In genomic region chr3:186826316-186826977, GRCh38 we compare ENCODE assay signal across 8 cellular contexts. TPM values are rescaled to one million over a fixed set of nuclear protein-coding genes. Genes with fewer than 3 reads are reported as not detected.
DNase-seq lines count a peak whose midpoint lies in the region; ATAC-seq, FAIRE-seq and TF ChIP-seq lines count a peak whose summit lies in the region.

No MANE protein-coding gene starts in this region.

- TF ChIP-seq RAD21 in Ishikawa (IDR thresholded peaks at IDR 0.05; ENCODE audit: low read depth) (no peak), HepG2 (CRISPR knock-in tag; IDR thresholded peaks at IDR 0.05) (no peak)

- no peak for TF ChIP-seq EP300 in Ishikawa (IDR thresholded peaks at IDR 0.05; ENCODE audit: borderline replicate concordance)
- no peak for TF ChIP-seq EP300 in HepG2 (IDR thresholded peaks at IDR 0.05; ENCODE audit: low read depth in 2 of 2, low read length in 2 of 2)
- no peak for TF ChIP-seq EP300 in HepG2 (CRISPR knock-in tag; IDR thresholded peaks at IDR 0.05; ENCODE audit: borderline replicate concordance)

- peak overlapping the region; percentile 51 for H3K4me3 ChIP-seq in AG09309 (ENCODE audit: control insufficient read depth, low read depth, low read length)
- H3K4me3 ChIP-seq in astrocyte of the spinal cord (ENCODE audit: low read depth, low read length): peak overlapping the region; percentile 48
- peak overlapping the region in 2 of 3 experiments; percentile 10 to 70; a peak in 1 of 6 replicates for H3K4me3 ChIP-seq in HepG2 (replicated peaks in 1 of 3; ENCODE audit: insufficient read depth in 1 of 3, low read depth in 2 of 3, low read length in 3 of 3)
- H3K4me3 ChIP-seq in uterus: peak overlapping the region; percentile 22 to 48

- no peak for TF ChIP-seq CTCF in AG09309 (IDR thresholded peaks at IDR 0.05; ENCODE audit: control insufficient read depth, insufficient read depth, low read depth, low read length, missing control alignments)
- no peak for TF ChIP-seq CTCF in astrocyte of the spinal cord (IDR thresholded peaks at IDR 0.05; ENCODE audit: low read depth, low read length)
- TF ChIP-seq CTCF in HepG2 (CRISPR knock-in tag; IDR thresholded peaks at IDR 0.05): no peak
- TF ChIP-seq CTCF in uterus (IDR thresholded peaks at IDR 0.05): no peak

- H3K4me2 ChIP-seq in HepG2 (ENCODE audit: low read depth, low read length): peak overlapping the region; percentile 75

- no peaks in the 10 kb centered on the region for H3K9me3 ChIP-seq in HepG2 (ENCODE audit: low read length)
- no peaks in the 10 kb centered on the region for H3K9me3 ChIP-seq in uterus

- H3K27ac ChIP-seq in HepG2 (ENCODE audit: extremely low read length, insufficient read depth, low read length) (no peak overlapping the region), uterus (no peak overlapping the region)

- WGBS in HepG2 (ENCODE audit: low lambda C conversion rate): 16% methylated on average over 15 of the region's 17 CpGs

- peak; percentile 8 for ATAC-seq in HepG2

- in situ Hi-C loops in astrocyte of the spinal cord (cut with HindIII; ENCODE audit: low sequenced_read_pairs) (no loop called here), HepG2 (cut with HindIII; ENCODE audit: extremely low pct_ligation_motif_present, low pct_unique_long_range_greater_than_20kb) (no loop called here)

- H3K36me3 ChIP-seq in HepG2 (replicated peaks in 1 of 2; ENCODE audit: control insufficient read depth in 1 of 2, insufficient read depth in 2 of 2, low read length in 2 of 2) (no peaks in the 10 kb centered on the region), uterus (no peaks in the 10 kb centered on the region)

- POLR2A ChIA-PET in HepG2 (lab: Yijun Ruan, JAX): interaction anchor here (1.0 to 2.1 kb wide), 5 partner anchors 43 to 274 kb away, joined by 3 to 8 read pairs (median 4); partner anchors contain the start of genes EIF4A2 and ST6GAL1

- intact Hi-C loops in HepG2 (cut with micrococcal nuclease; ENCODE audit: unreplicated experiment): no loop called here
- intact Hi-C loops in uterus (cut with DNase I; ENCODE audit: low total_unique reads): no loop called here

- no TSS peak for BruUV-seq in HepG2 (replicated peaks; lab: Mats Ljungman, UMichigan)

- no peaks in the 10 kb centered on the region for H3K79me2 ChIP-seq in HepG2 (ENCODE audit: insufficient read depth, low read length)

- no peak for FAIRE-seq in HepG2 (lab: Jason Lieb, UNC)

- CTCF ChIA-PET in HepG2 (lab: Yijun Ruan, JAX; ENCODE audit: low intra/inter-chr PET ratio, low total read pairs): no interaction called here

- H3K4me1 ChIP-seq in HepG2 (ENCODE audit: insufficient read depth, low read length): peaks cover 42% of the 10 kb centered on the region
- H3K4me1 ChIP-seq in uterus: peaks cover 0 to 7% of the 10 kb centered on the region in 2 donors

- no peak overlapping the region for H2AFZ ChIP-seq in HepG2 (ENCODE audit: low read length)

- H3K27me3 ChIP-seq in HepG2 (ENCODE audit: control insufficient read depth in 1 of 2, insufficient read depth in 2 of 2, low read length in 2 of 2) (peaks cover 0 to 42% of the 10 kb centered on the region in 2 experiments; a peak in 4 of 5 replicates), uterus (peaks cover 0 to 38% of the 10 kb centered on the region in 2 donors)

- no peak for DNase-seq in AG09309 (ENCODE audit: low read depth)
- no peak for DNase-seq in astrocyte of the spinal cord (ENCODE audit: low read depth, low spot score)
- no peak for DNase-seq in HepG2 (ENCODE audit: low spot score)
- DNase-seq in uterus: no peak
- no peak for DNase-seq in Kasumi-1 (lab: John Stamatoyannopoulos, UW)
- no peak for DNase-seq in NCI-H1105 (lab: John Stamatoyannopoulos, UW)
- no peak for DNase-seq in OCI-M1 (lab: John Stamatoyannopoulos, UW)

- H3K9ac ChIP-seq in HepG2 (ENCODE audit: insufficient read depth, low read depth, low read length): peak overlapping the region; percentile 58; the same call in 1 of the 2 replicates

- peaks cover 5% of the 10 kb centered on the region; the same call in 1 of the 2 replicates for H4K20me1 ChIP-seq in HepG2 (ENCODE audit: insufficient read depth, low read length)

- TF ChIP-seq POLR2A in HepG2 (IDR thresholded peaks at IDR 0.05; ENCODE audit: insufficient read depth in 1 of 2, low read depth in 2 of 2, low read length in 2 of 2) (no peak), uterus (IDR thresholded peaks at IDR 0.05) (no peak)

TF ChIP-seq in HepG2, 621 proteins besides CTCF, POLR2A, EP300 and RAD21 (continues in another document):
- TF ChIP-seq ZNF7 (CRISPR knock-in tag; IDR thresholded peaks at IDR 0.05): no peak

RNA-seq across cellular contexts. Expression of gene ADIPOQ, which starts 16.1 kb away (rescaled TPM):
- not detected in 2 replicates for total RNA-seq in HepG2 (2016; rRNA removed; fragmentation: Illumina TruSeq; extraction: Trizol)
- not detected in 2 replicates for total RNA-seq in HepG2 (2016; cell fraction: cytosol; rRNA removed; fragmentation: Illumina TruSeq; extraction: Trizol; ENCODE audit: low read depth)
- not detected in 2 replicates for total RNA-seq in HepG2 (2016; cell fraction: insoluble cytoplasmic fraction; rRNA removed; fragmentation: Illumina TruSeq; extraction: Trizol)
- not detected in 2 replicates for total RNA-seq in HepG2 (2016; cell fraction: membrane; rRNA removed; fragmentation: Illumina TruSeq; extraction: Trizol)
- not detected in 2 replicates for total RNA-seq in HepG2 (2016; cell fraction: nucleus; rRNA removed; fragmentation: Illumina TruSeq; extraction: Trizol)
- not detected in 2 replicates for polyA plus RNA-seq in HepG2 (2011; rRNA removed)
- not detected in 2 replicates for polyA plus RNA-seq in HepG2 (2011; cell fraction: cytosol; rRNA removed)
- polyA plus RNA-seq in HepG2 (2011; cell fraction: nucleus; rRNA removed): not detected in 2 replicates
- not detected in 2 replicates for polyA plus RNA-seq in HepG2 (2012)
- polyA plus RNA-seq in HepG2 (2016; cell fraction: cytosol; fragmentation: Illumina TruSeq; extraction: Trizol; ENCODE audit: low read depth): not detected in 2 replicates
- polyA plus RNA-seq in HepG2 (2016; cell fraction: insoluble cytoplasmic fraction; fragmentation: Illumina TruSeq; extraction: Trizol; ENCODE audit: low read depth): not detected in 2 replicates
- polyA plus RNA-seq in HepG2 (2016; cell fraction: membrane; fragmentation: Illumina TruSeq; extraction: Trizol; ENCODE audit: low read depth): not detected in 2 replicates
- not detected in 2 replicates for polyA plus RNA-seq in HepG2 (2016; cell fraction: nucleus; fragmentation: Illumina TruSeq; extraction: Trizol; ENCODE audit: insufficient read depth, low read depth)
- polyA minus RNA-seq in HepG2 (2011; rRNA and poly(A)+ RNA removed; ENCODE audit: low replicate concordance): not detected in 2 replicates
- not detected in 2 replicates for polyA minus RNA-seq in HepG2 (2011; cell fraction: cytosol; rRNA and poly(A)+ RNA removed)
- not detected in 2 replicates for polyA minus RNA-seq in HepG2 (2011; cell fraction: nucleus; rRNA and poly(A)+ RNA removed)
- not detected for total RNA-seq in uterus

RNA-seq across cellular contexts. Expression of gene RFC4, which starts 20.2 kb away (rescaled TPM):
- total RNA-seq in HepG2 (2016; rRNA removed; fragmentation: Illumina TruSeq; extraction: Trizol) (103 and 109 TPM in 2 replicates), uterus (10 to 100 TPM in 3 of 4 donors, 1 to 10 TPM in 1; 2.8 to 43.8 (median 26.6) TPM)
- 40.2 and 42.1 TPM in 2 replicates for total RNA-seq in HepG2 (2016; cell fraction: cytosol; rRNA removed; fragmentation: Illumina TruSeq; extraction: Trizol; ENCODE audit: low read depth)
- 106 and 115 TPM in 2 replicates for total RNA-seq in HepG2 (2016; cell fraction: insoluble cytoplasmic fraction; rRNA removed; fragmentation: Illumina TruSeq; extraction: Trizol)
- total RNA-seq in HepG2 (2016; cell fraction: membrane; rRNA removed; fragmentation: Illumina TruSeq; extraction: Trizol): 31.0 and 31.4 TPM in 2 replicates
- total RNA-seq in HepG2 (2016; cell fraction: nucleus; rRNA removed; fragmentation: Illumina TruSeq; extraction: Trizol): 68.8 and 77.7 TPM in 2 replicates
- polyA plus RNA-seq in HepG2 (2011; rRNA removed): 15.1 and 18.5 TPM in 2 replicates
- 7.9 and 8.6 TPM in 2 replicates for polyA plus RNA-seq in HepG2 (2011; cell fraction: cytosol; rRNA removed)
- 32.1 and 36.9 TPM in 2 replicates for polyA plus RNA-seq in HepG2 (2011; cell fraction: nucleus; rRNA removed)
- polyA plus RNA-seq in HepG2 (2012): 26.8 and 40.8 TPM in 2 replicates
- 9.3 and 10.4 TPM in 2 replicates for polyA plus RNA-seq in HepG2 (2016; cell fraction: cytosol; fragmentation: Illumina TruSeq; extraction: Trizol; ENCODE audit: low read depth)
- 97.0 and 99.6 TPM in 2 replicates for polyA plus RNA-seq in HepG2 (2016; cell fraction: insoluble cytoplasmic fraction; fragmentation: Illumina TruSeq; extraction: Trizol; ENCODE audit: low read depth)
- 10.8 and 11.9 TPM in 2 replicates for polyA plus RNA-seq in HepG2 (2016; cell fraction: membrane; fragmentation: Illumina TruSeq; extraction: Trizol; ENCODE audit: low read depth)
- polyA plus RNA-seq in HepG2 (2016; cell fraction: nucleus; fragmentation: Illumina TruSeq; extraction: Trizol; ENCODE audit: insufficient read depth, low read depth): 133 and 142 TPM in 2 replicates
- 2.1 and 21.7 TPM in 2 replicates for polyA minus RNA-seq in HepG2 (2011; rRNA and poly(A)+ RNA removed; ENCODE audit: low replicate concordance)
- polyA minus RNA-seq in HepG2 (2011; cell fraction: cytosol; rRNA and poly(A)+ RNA removed): 4.9 and 11.6 TPM in 2 replicates
- polyA minus RNA-seq in HepG2 (2011; cell fraction: nucleus; rRNA and poly(A)+ RNA removed): 11.7 and 14.3 TPM in 2 replicates

RNA-seq across cellular contexts. Expression of gene EIF4A2, which starts 43.1 kb away (rescaled TPM):
- total RNA-seq in HepG2 (2016; rRNA removed; fragmentation: Illumina TruSeq; extraction: Trizol): 446 and 480 TPM in 2 replicates
- 146 and 165 TPM in 2 replicates for total RNA-seq in HepG2 (2016; cell fraction: cytosol; rRNA removed; fragmentation: Illumina TruSeq; extraction: Trizol; ENCODE audit: low read depth)
- 450 and 480 TPM in 2 replicates for total RNA-seq in HepG2 (2016; cell fraction: insoluble cytoplasmic fraction; rRNA removed; fragmentation: Illumina TruSeq; extraction: Trizol)
- 286 and 327 TPM in 2 replicates for total RNA-seq in HepG2 (2016; cell fraction: membrane; rRNA removed; fragmentation: Illumina TruSeq; extraction: Trizol)
- total RNA-seq in HepG2 (2016; cell fraction: nucleus; rRNA removed; fragmentation: Illumina TruSeq; extraction: Trizol): 656 and 709 TPM in 2 replicates
- 475 and 596 TPM in 2 replicates for polyA plus RNA-seq in HepG2 (2011; rRNA removed)
- 247 and 610 TPM in 2 replicates for polyA plus RNA-seq in HepG2 (2011; cell fraction: cytosol; rRNA removed)
- polyA plus RNA-seq in HepG2 (2011; cell fraction: nucleus; rRNA removed): 443 and 672 TPM in 2 replicates
- 536 and 611 TPM in 2 replicates for polyA plus RNA-seq in HepG2 (2012)
- polyA plus RNA-seq in HepG2 (2016; cell fraction: cytosol; fragmentation: Illumina TruSeq; extraction: Trizol; ENCODE audit: low read depth): 52.8 and 60.6 TPM in 2 replicates
- polyA plus RNA-seq in HepG2 (2016; cell fraction: insoluble cytoplasmic fraction; fragmentation: Illumina TruSeq; extraction: Trizol; ENCODE audit: low read depth): 340 and 366 TPM in 2 replicates
- polyA plus RNA-seq in HepG2 (2016; cell fraction: membrane; fragmentation: Illumina TruSeq; extraction: Trizol; ENCODE audit: low read depth): 139 and 154 TPM in 2 replicates
- 727 and 748 TPM in 2 replicates for polyA plus RNA-seq in HepG2 (2016; cell fraction: nucleus; fragmentation: Illumina TruSeq; extraction: Trizol; ENCODE audit: insufficient read depth, low read depth)
- polyA minus RNA-seq in HepG2 (2011; rRNA and poly(A)+ RNA removed; ENCODE audit: low replicate concordance): 191 and 270 TPM in 2 replicates
- polyA minus RNA-seq in HepG2 (2011; cell fraction: cytosol; rRNA and poly(A)+ RNA removed): 288 and 321 TPM in 2 replicates
- polyA minus RNA-seq in HepG2 (2011; cell fraction: nucleus; rRNA and poly(A)+ RNA removed): 1,137 and 1,381 TPM in 2 replicates
- total RNA-seq in uterus: 1,000 to 10,000 TPM in 1 of 4 donors, 100 to 1,000 TPM in 3; 429 to 1,121 (median 514) TPM
